Comparison of ENCODE assay signal across 1 cellular context in the genomic region with DNA sequence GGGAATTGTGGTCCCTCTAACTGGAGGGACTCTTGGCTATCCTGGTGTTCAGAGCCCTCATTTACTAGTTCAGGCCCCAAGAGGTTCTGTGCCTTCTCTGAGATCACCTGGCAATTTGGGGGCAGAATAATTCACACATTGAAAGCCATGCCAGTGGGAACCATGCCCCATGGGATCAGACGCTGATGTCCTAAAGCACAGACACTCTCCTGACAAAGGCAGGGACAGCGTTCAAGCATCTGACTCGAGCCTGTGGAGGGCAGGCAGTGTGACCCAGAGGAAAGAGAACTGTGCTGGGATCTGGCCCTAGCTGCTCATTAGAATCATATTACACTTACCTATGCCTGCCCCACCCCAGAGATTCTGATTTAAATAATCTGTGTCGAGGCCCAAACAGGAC.
TF ChIP-seq lines count a peak whose summit lies in the region.

No MANE protein-coding gene starts in this region.

TF ChIP-seq in IMR-90, 13 proteins besides CTCF, POLR2A, EP300 and RAD21:
- TF ChIP-seq SMC3 (IDR thresholded peaks at IDR 0.05; ENCODE audit: low read depth, low read length): no peak
- TF ChIP-seq, protein P1, sequence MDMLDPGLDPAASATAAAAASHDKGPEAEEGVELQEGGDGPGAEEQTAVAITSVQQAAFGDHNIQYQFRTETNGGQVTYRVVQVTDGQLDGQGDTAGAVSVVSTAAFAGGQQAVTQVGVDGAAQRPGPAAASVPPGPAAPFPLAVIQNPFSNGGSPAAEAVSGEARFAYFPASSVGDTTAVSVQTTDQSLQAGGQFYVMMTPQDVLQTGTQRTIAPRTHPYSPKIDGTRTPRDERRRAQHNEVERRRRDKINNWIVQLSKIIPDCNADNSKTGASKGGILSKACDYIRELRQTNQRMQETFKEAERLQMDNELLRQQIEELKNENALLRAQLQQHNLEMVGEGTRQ (IDR thresholded peaks at IDR 0.05; ENCODE audit: low read depth, low read length): no peak
- TF ChIP-seq RCOR1 (IDR thresholded peaks at IDR 0.05; ENCODE audit: insufficient replicate concordance, low read length): no peak
- TF ChIP-seq NFE2L2 (IDR thresholded peaks at IDR 0.05; ENCODE audit: low read depth, low read length): no peak
- no peak for TF ChIP-seq CHD1 (IDR thresholded peaks at IDR 0.05; ENCODE audit: low read depth, low read length)
- no peak for TF ChIP-seq BHLHE40 (IDR thresholded peaks at IDR 0.05; ENCODE audit: low read depth, low read length)
- TF ChIP-seq MAFK (IDR thresholded peaks at IDR 0.05; ENCODE audit: low read depth, low read length): no peak
- TF ChIP-seq RFX5 (IDR thresholded peaks at IDR 0.05; ENCODE audit: low read depth, low read length): no peak
- no peak for TF ChIP-seq CEBPB (IDR thresholded peaks at IDR 0.05; ENCODE audit: low read depth, low read length)
TF ChIP-seq in IMR-90: peak in this region for 0.
